9 cellular contexts compared by ENCODE assay signal in the genomic region with DNA sequence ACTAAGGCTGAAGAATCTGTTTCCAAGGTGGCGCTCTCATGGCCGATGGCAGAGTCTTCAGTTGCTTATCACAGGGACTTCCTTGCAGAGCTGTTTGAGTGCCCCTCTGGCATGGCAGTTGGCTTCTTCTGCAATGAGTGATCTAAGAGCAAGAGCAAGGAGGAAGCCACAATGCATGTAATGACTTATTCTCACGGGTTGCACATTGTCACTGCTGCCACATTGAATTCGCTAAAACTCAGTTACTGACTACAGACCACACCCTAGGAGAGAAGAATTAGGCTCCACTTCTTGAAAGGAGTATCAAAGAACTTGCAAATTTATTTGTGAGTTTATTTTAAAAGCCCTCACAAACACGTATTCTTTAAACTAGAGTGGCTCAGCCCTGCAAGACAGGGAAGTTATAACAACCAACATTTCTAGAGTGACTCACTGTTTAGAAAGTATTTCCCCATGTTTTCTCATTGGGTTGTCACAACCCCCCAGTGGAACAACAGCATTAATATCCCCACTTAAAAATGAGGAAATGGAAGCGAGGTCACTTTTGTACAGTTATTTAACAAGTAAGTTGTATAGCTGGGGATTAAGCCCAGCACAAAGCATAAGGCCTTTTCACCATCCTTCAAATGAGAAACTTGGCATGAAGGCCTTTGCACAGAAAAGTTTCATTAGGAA. TPM values are rescaled to one million over a fixed set of nuclear protein-coding genes. Genes with fewer than 3 reads are reported as not detected.
DNase-seq lines count a peak whose midpoint lies in the region; ATAC-seq and TF ChIP-seq lines count a peak whose summit lies in the region.
"Had no signal": no experiment of that assay in that cellular context is flagged by ENCODE, and none has a peak within 500 bp of the region (broad histone marks: within the 10 kb centered on the region; RNA-seq: fewer than 3 reads in every experiment).

No MANE protein-coding gene starts in this region.

- H2BK12ac ChIP-seq in neuronal stem cell (ENCODE audit: low read length) = no peak overlapping the region

- peaks cover 18% of the 10 kb centered on the region for H3F3A ChIP-seq in GM23248 (ENCODE audit: insufficient read depth)
- H3F3A ChIP-seq in Loucy (ENCODE audit: low read depth) = no peaks in the 10 kb centered on the region
- no peaks in the 10 kb centered on the region for H3F3A ChIP-seq in smooth muscle cell (ENCODE audit: low read depth)

- no peaks in the 10 kb centered on the region for H3K9me3 Mint-ChIP-seq in central memory CD8-positive, alpha-beta T cell

- no peak overlapping the region for H4K8ac ChIP-seq in neuronal stem cell (ENCODE audit: low read depth, low read length)

- ATAC-seq in central memory CD8-positive, alpha-beta T cell (replicated peaks; ENCODE audit: extremely low read depth, poor library complexity, severe bottlenecking) = peak; percentile 43

- no peak overlapping the region for H2BK15ac ChIP-seq in neuronal stem cell (ENCODE audit: low read length)

- H2BK120ac ChIP-seq in neuronal stem cell (ENCODE audit: low read depth, low read length) = no peak overlapping the region

- H3K18ac ChIP-seq in neuronal stem cell (ENCODE audit: low read length) = no peak overlapping the region

- H3K79me2 ChIP-seq in GM23248 (ENCODE audit: insufficient read depth) (no peaks in the 10 kb centered on the region), Loucy (ENCODE audit: insufficient read depth, low read length) (no peaks in the 10 kb centered on the region), smooth muscle cell (ENCODE audit: low read depth) (no peaks in the 10 kb centered on the region)

- H4K20me1 ChIP-seq in GM23248 (ENCODE audit: insufficient read depth) (no peaks in the 10 kb centered on the region), Loucy (ENCODE audit: insufficient read depth, low read length, poor library complexity, severe bottlenecking) (no peaks in the 10 kb centered on the region), smooth muscle cell (ENCODE audit: low read depth) (no peaks in the 10 kb centered on the region)

- in situ Hi-C loops in GM23248 (cut with MboI) = no loop called here

- H3K4me1 Mint-ChIP-seq in central memory CD8-positive, alpha-beta T cell = peaks cover 7% of the 10 kb centered on the region

- H3K27ac Mint-ChIP-seq in central memory CD8-positive, alpha-beta T cell (ENCODE audit: low read depth) = no peak overlapping the region

- H3K4me1 ChIP-seq in GM23248 (ENCODE audit: insufficient read depth) (peaks cover 14% of the 10 kb centered on the region), Loucy (ENCODE audit: insufficient read depth, low read length, poor library complexity, severe bottlenecking) (peaks cover 10% of the 10 kb centered on the region), smooth muscle cell (ENCODE audit: low read depth) (no peaks in the 10 kb centered on the region), neuronal stem cell (ENCODE audit: control insufficient read depth in 2 of 2, insufficient read depth in 1 of 2, low read depth in 1 of 2, low read length in 2 of 2) (no peaks in the 10 kb centered on the region)
- H3K4me1 ChIP-seq: pancreas had no signal

- H3K9me3 ChIP-seq in GM23248 (ENCODE audit: low read depth) = no peaks in the 10 kb centered on the region
- no peaks in the 10 kb centered on the region for H3K9me3 ChIP-seq in Loucy (ENCODE audit: insufficient read depth, low read depth, low read length)
- H3K9me3 ChIP-seq in smooth muscle cell (replicated peaks; ENCODE audit: low read depth) = no peaks in the 10 kb centered on the region
- H3K9me3 ChIP-seq in neuronal stem cell (replicated peaks in 1 of 2; ENCODE audit: control insufficient read depth in 2 of 2, insufficient read depth in 1 of 2, low read depth in 1 of 2, low read length in 2 of 2) = no peaks in the 10 kb centered on the region
- H3K9me3 ChIP-seq: pancreas had no signal

- peak overlapping the region; percentile 56 for H3K27ac ChIP-seq in GM23248
- peak overlapping the region; percentile 49 for H3K27ac ChIP-seq in smooth muscle cell (ENCODE audit: low read depth)
- no peak overlapping the region for H3K27ac ChIP-seq in neuronal stem cell (replicated peaks; ENCODE audit: low read length)

- no peak overlapping the region for H3K23ac ChIP-seq in neuronal stem cell (ENCODE audit: low read depth, low read length, poor library complexity)

- no peak overlapping the region for H2BK5ac ChIP-seq in neuronal stem cell (ENCODE audit: low read length)

- no peak overlapping the region for H4K91ac ChIP-seq in neuronal stem cell (ENCODE audit: low read depth, low read length, poor library complexity)

- no peak overlapping the region for H3K14ac ChIP-seq in neuronal stem cell (ENCODE audit: low read length)

- no peaks in the 10 kb centered on the region for H3K27me3 ChIP-seq in GM23248 (replicated peaks; ENCODE audit: insufficient read depth)
- no peaks in the 10 kb centered on the region for H3K27me3 ChIP-seq in Loucy (ENCODE audit: insufficient read depth, low read length, poor library complexity, severe bottlenecking)
- no peaks in the 10 kb centered on the region for H3K27me3 ChIP-seq in smooth muscle cell (ENCODE audit: low read depth)
- H3K27me3 ChIP-seq in neuronal stem cell (ENCODE audit: control insufficient read depth in 3 of 3, insufficient read depth in 3 of 3, low read depth in 1 of 3, low read length in 3 of 3) = no peaks in the 10 kb centered on the region
- H3K27me3 ChIP-seq: pancreas had no signal

- no peaks in the 10 kb centered on the region for H3K79me1 ChIP-seq in neuronal stem cell (ENCODE audit: low read depth, low read length)

- H3K4me3 ChIP-seq in GM23248 (peak overlapping the region; percentile 14), Loucy (ENCODE audit: low read length, poor library complexity, severe bottlenecking) (no peak overlapping the region), smooth muscle cell (no peak overlapping the region), neuronal stem cell (ENCODE audit: low read length in 2 of 2) (no peak overlapping the region)
- H3K4me3 ChIP-seq: pancreas had no signal

- peak overlapping the region; percentile 29 for H2AFZ ChIP-seq in GM23248
- peak overlapping the region; percentile 55 for H2AFZ ChIP-seq in Loucy (ENCODE audit: low read length)
- H2AFZ ChIP-seq in smooth muscle cell (ENCODE audit: low read depth) = peak overlapping the region; percentile 49
- H2AFZ ChIP-seq in neuronal stem cell (ENCODE audit: low read length) = no peak overlapping the region

- no peak overlapping the region for H3K4ac ChIP-seq in neuronal stem cell (ENCODE audit: low read length)

- 0 out of 2 replicates have a peak overlapping the region, but pooled peaks have one; percentile 1 for H3K9ac ChIP-seq in GM23248
- no peak overlapping the region for H3K9ac ChIP-seq in Loucy (ENCODE audit: low read depth, low read length, poor library complexity, severe bottlenecking)
- H3K9ac ChIP-seq in smooth muscle cell (ENCODE audit: low read depth) = no peak overlapping the region
- no peak overlapping the region for H3K9ac ChIP-seq in neuronal stem cell (ENCODE audit: low read depth, low read length, poor library complexity)

- no peaks in the 10 kb centered on the region for H3K36me3 Mint-ChIP-seq in central memory CD8-positive, alpha-beta T cell (ENCODE audit: insufficient read depth)

- WGBS in GM23248 (ENCODE audit: low coverage in 1 of 2, low lambda C conversion rate in 2 of 2, missing lambda C conversion rate in 2 of 2), 2 experiments = 14 to 15% methylated on average over 6 of the region's 6 CpGs
- WGBS in smooth muscle cell (ENCODE audit: low lambda C conversion rate) = 67% methylated on average over 6 of the region's 6 CpGs
- WGBS in neuronal stem cell (ENCODE audit: extremely low coverage in 2 of 2, insufficient read length in 2 of 2, insufficient replicate concordance in 1 of 2), 2 donors = no CpG with 5 or more reads among the region's 6 CpGs

- no peak overlapping the region for H2AK5ac ChIP-seq in neuronal stem cell (ENCODE audit: low read depth, low read length)

- H3K36me3 ChIP-seq in GM23248 (ENCODE audit: low read depth) = no peaks in the 10 kb centered on the region
- H3K36me3 ChIP-seq in Loucy (ENCODE audit: insufficient read depth, low read length) = no peaks in the 10 kb centered on the region
- no peaks in the 10 kb centered on the region for H3K36me3 ChIP-seq in smooth muscle cell (ENCODE audit: low read depth)
- no peaks in the 10 kb centered on the region for H3K36me3 ChIP-seq in neuronal stem cell (replicated peaks in 1 of 2; ENCODE audit: control insufficient read depth in 2 of 2, insufficient read depth in 2 of 2, low read length in 2 of 2)
- H3K36me3 ChIP-seq: pancreas had no signal

- no peaks in the 10 kb centered on the region for H3K27me3 Mint-ChIP-seq in central memory CD8-positive, alpha-beta T cell

- no peak overlapping the region for H3K4me3 Mint-ChIP-seq in central memory CD8-positive, alpha-beta T cell

- no peaks in the 10 kb centered on the region for H3K9me2 ChIP-seq in GM23248 (ENCODE audit: insufficient read depth)
- no peaks in the 10 kb centered on the region for H3K9me2 ChIP-seq in Loucy (replicated peaks; ENCODE audit: low read depth, low read length)

- H3K4me2 ChIP-seq in GM23248 (ENCODE audit: unreplicated experiment) (peak overlapping the region; percentile 35), Loucy (ENCODE audit: low read depth, low read length, poor library complexity, severe bottlenecking) (peak overlapping the region; percentile 0), smooth muscle cell (peak overlapping the region; percentile 45), neuronal stem cell (ENCODE audit: insufficient read depth, low read length, poor library complexity, severe bottlenecking) (no peak overlapping the region)

- DNase-seq in NCI-H1694 treated with DMSO at 0.1 percent for 48 hours (lab: John Stamatoyannopoulos, UW) (peak; percentile 4), NCI-H1694 (lab: John Stamatoyannopoulos, UW) (no peak), GM23248 (peak; percentile 84), smooth muscle cell (lab: John Stamatoyannopoulos, UW; ENCODE audit: unreplicated experiment) (no peak), neuronal stem cell (ENCODE audit: low spot score) (no peak), HK-2 (ENCODE audit: unreplicated experiment) (no peak)
- DNase-seq in central memory CD8-positive, alpha-beta T cell (ENCODE audit: low spot score in 2 of 2) = no peak
- DNase-seq: pancreas had no signal

- TF ChIP-seq CTCF in Loucy (conservative IDR thresholded peaks at IDR 0.05; ENCODE audit: low read length) (no peak), smooth muscle cell (IDR thresholded peaks at IDR 0.05; ENCODE audit: borderline replicate concordance, insufficient read depth, poor library complexity, severe bottlenecking) (no peak)

RNA-seq across cellular contexts. Expression of gene RBPJ, which starts 32.4 kb away (rescaled TPM):
- total RNA-seq in GM23248 (2014; rRNA removed; shearing (Covaris generic)) = 70.7 and 75.8 TPM in 2 replicates
- 85.1 and 85.4 TPM in 2 replicates for polyA plus RNA-seq in GM23248 (2016; fragmentation: Nextera tagmentation; extraction: Ambion mirVana)
- 96.9 and 183 TPM in 2 replicates for total RNA-seq in smooth muscle cell
- 135 and 137 TPM in 2 replicates for polyA plus RNA-seq in smooth muscle cell
- 102 TPM for polyA plus RNA-seq in neuronal stem cell (2013, experiment 1 of 2)
- polyA plus RNA-seq in neuronal stem cell (2013, experiment 2 of 2) = 105 TPM

Comparison
In these comparisons a context has a peak if more than half of its experiments do, and no peak if none do; other contexts are left out.
1. DNase-seq: peak in NCI-H1694 treated with DMSO at 0.1 percent for 48 hours (single experiment) and GM23248 (single experiment); none in NCI-H1694 (single experiment), central memory CD8-positive, alpha-beta T cell (0 of 2), smooth muscle cell (single experiment), neuronal stem cell (single experiment) and HK-2 (single experiment).